In the genomic region with DNA sequence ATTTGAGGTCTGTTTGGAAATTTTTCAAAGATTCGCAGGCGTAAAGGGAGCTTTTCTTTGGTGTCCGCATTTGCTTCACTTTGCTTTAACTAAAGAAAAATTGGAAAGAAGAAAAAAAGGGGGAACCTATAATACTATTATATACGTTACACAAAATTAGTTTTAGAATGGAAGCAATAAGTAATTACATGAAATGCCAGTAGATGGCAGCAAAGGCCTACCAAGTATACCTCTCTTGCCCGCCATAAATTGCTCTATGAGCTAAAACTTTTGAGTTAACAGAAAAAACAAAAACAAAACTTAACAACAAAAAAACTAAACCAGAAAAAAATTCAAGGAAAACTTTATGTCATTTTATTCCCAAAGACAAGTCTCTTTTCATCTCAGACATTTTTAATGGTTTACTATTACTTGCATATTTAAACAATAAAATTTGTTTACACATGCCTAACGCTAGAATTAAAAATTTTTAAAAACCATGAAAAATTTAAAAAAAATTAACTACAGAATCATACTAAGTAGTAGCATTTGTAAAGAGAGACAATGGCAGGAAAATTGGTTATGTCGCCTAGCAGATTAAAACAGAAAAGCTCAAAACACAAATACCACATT, we compare ENCODE assay signal across 8 cellular contexts.
DNase-seq lines count a peak whose midpoint lies in the region; ATAC-seq and TF ChIP-seq lines count a peak whose summit lies in the region.

No MANE protein-coding gene starts in this region.

- H4K20me1 ChIP-seq in mammary epithelial cell (ENCODE audit: insufficient read depth, low read length), result no peaks in the 10 kb centered on the region

- CTCF ChIA-PET in mammary epithelial cell (lab: Charles Lee; ENCODE audit: low non-redundant PET), result interaction anchor here (0.6 to 0.9 kb wide), 5 partner anchors 28 to 1344 kb away, joined by 3 to 7 read pairs (median 4); no protein-coding TSS in a partner anchor

- H3K36me3 ChIP-seq in mammary epithelial cell (ENCODE audit: insufficient read depth, low read length), result no peaks in the 10 kb centered on the region
- H3K36me3 ChIP-seq in lower lobe of right lung, result no peaks in the 10 kb centered on the region

- intact Hi-C loops in mammary epithelial cell (cut with micrococcal nuclease) (loop anchor here (1.0 to 2.0 kb wide), 4 partner anchors 153 to 1412 kb away; no protein-coding TSS in a partner anchor), lower lobe of right lung (cut with DNase I) (no loop called here)
- intact Hi-C loops in activated T-helper 2 cell treated with anti-CD3 and anti-CD28 coated beads, Interferon-gamma antibody, Interleukin-2, Interleukin-4, amounts not matched to agents 10 μg/mL and 5 μg/mL and 100 μg/mL, durations not matched to agents 14 hours and 24 hours and 36 hours (cut with micrococcal nuclease), result loop anchor here (2.0 to 5.0 kb wide), 3 partner anchors 370 to 1412 kb away; no protein-coding TSS in a partner anchor

- H3K79me2 ChIP-seq in mammary epithelial cell (ENCODE audit: insufficient read depth, low read length), result no peaks in the 10 kb centered on the region

- H3K27ac ChIP-seq in mammary epithelial cell (ENCODE audit: insufficient read depth, low read depth, low read length), result no peak overlapping the region
- no peak overlapping the region for H3K27ac ChIP-seq in lower lobe of right lung

- in situ Hi-C loops in mammary epithelial cell (cut with MboI; ENCODE audit: low sequenced_read_pairs in 2 of 2), result loop anchor here (5.0 to 25.0 kb wide), 4 partner anchors 327 to 617 kb away; no protein-coding TSS in a partner anchor

- H3K4me1 Mint-ChIP-seq in activated T-helper 2 cell treated with anti-CD3 and anti-CD28 coated beads, Interferon-gamma antibody, Interleukin-2, Interleukin-4, amounts not matched to agents 10 μg/mL and 5 μg/mL and 100 μg/mL, durations not matched to agents 14 hours and 24 hours and 36 hours (ENCODE audit: low read depth), result no peaks in the 10 kb centered on the region

- no peak overlapping the region for H3K9ac ChIP-seq in mammary epithelial cell (ENCODE audit: insufficient read depth, low read length)

- BruUV-seq in mammary epithelial cell (replicated peaks; lab: Mats Ljungman, UMichigan), result no TSS peak

- dilution Hi-C loops in mammary epithelial cell (cut with HindIII; ENCODE audit: low sequenced_read_pairs), result no loop called here

- TF ChIP-seq CTCF in mammary epithelial cell (conservative IDR thresholded peaks at IDR 0.05 in 1 of 2, IDR thresholded peaks at IDR 0.05 in 1 of 2; ENCODE audit: extremely low read depth in 1 of 2, insufficient read depth in 1 of 2, low read depth in 1 of 2, low read length in 2 of 2), result peak; percentile 51 to 63
- peak; percentile 66 for TF ChIP-seq CTCF in lower lobe of right lung (IDR thresholded peaks at IDR 0.05)

- H3K4me1 ChIP-seq in mammary epithelial cell (ENCODE audit: insufficient read depth, low read length) (no peaks in the 10 kb centered on the region), lower lobe of right lung (no peaks in the 10 kb centered on the region)

- H3K9me3 Mint-ChIP-seq in activated T-helper 2 cell treated with anti-CD3 and anti-CD28 coated beads, Interferon-gamma antibody, Interleukin-2, Interleukin-4, amounts not matched to agents 10 μg/mL and 5 μg/mL and 100 μg/mL, durations not matched to agents 14 hours and 24 hours and 36 hours, result no peaks in the 10 kb centered on the region

- H3K27ac Mint-ChIP-seq in activated T-helper 2 cell treated with anti-CD3 and anti-CD28 coated beads, Interferon-gamma antibody, Interleukin-2, Interleukin-4, amounts not matched to agents 10 μg/mL and 5 μg/mL and 100 μg/mL, durations not matched to agents 14 hours and 24 hours and 36 hours, result no peak overlapping the region

- peaks cover 5% of the 10 kb centered on the region for H3K27me3 Mint-ChIP-seq in activated T-helper 2 cell treated with anti-CD3 and anti-CD28 coated beads, Interferon-gamma antibody, Interleukin-2, Interleukin-4, amounts not matched to agents 10 μg/mL and 5 μg/mL and 100 μg/mL, durations not matched to agents 14 hours and 24 hours and 36 hours (ENCODE audit: low read depth)

- H3K27me3 ChIP-seq in mammary epithelial cell (ENCODE audit: insufficient read depth, low read length), result no peaks in the 10 kb centered on the region
- H3K27me3 ChIP-seq in lower lobe of right lung (ENCODE audit: low read depth), result peaks cover 35% of the 10 kb centered on the region

- H3K9me3 ChIP-seq in mammary epithelial cell (replicated peaks; ENCODE audit: insufficient read depth, low read length) (no peaks in the 10 kb centered on the region), lower lobe of right lung (no peaks in the 10 kb centered on the region)

- H3K4me2 ChIP-seq in mammary epithelial cell (ENCODE audit: insufficient read depth, low read depth, low read length), result no peak overlapping the region

- WGBS in mammary epithelial cell (ENCODE audit: low coverage, missing lambda C conversion rate), result 30% methylated on average over 7 of the region's 7 CpGs

- DNase-seq in DMS153 (lab: John Stamatoyannopoulos, UW) (peak; percentile 20), NCI-H774 (lab: John Stamatoyannopoulos, UW) (peak; percentile 51), mammary epithelial cell (peak; percentile 30), lower lobe of right lung (no peak)
- no peak for DNase-seq in activated T-helper 2 cell treated with anti-CD3 and anti-CD28 coated beads, Interferon-gamma antibody, Interleukin-2, Interleukin-4, amounts not matched to agents 10 μg/mL and 5 μg/mL and 100 μg/mL, durations not matched to agents 14 hours and 24 hours and 36 hours (ENCODE audit: low spot score)

- no peak overlapping the region for H2AFZ ChIP-seq in mammary epithelial cell (ENCODE audit: low read depth, low read length)

- H3K36me3 Mint-ChIP-seq in activated T-helper 2 cell treated with anti-CD3 and anti-CD28 coated beads, Interferon-gamma antibody, Interleukin-2, Interleukin-4, amounts not matched to agents 10 μg/mL and 5 μg/mL and 100 μg/mL, durations not matched to agents 14 hours and 24 hours and 36 hours (ENCODE audit: low read depth), result no peaks in the 10 kb centered on the region

- H3K4me3 Mint-ChIP-seq in activated T-helper 2 cell treated with anti-CD3 and anti-CD28 coated beads, Interferon-gamma antibody, Interleukin-2, Interleukin-4, amounts not matched to agents 10 μg/mL and 5 μg/mL and 100 μg/mL, durations not matched to agents 14 hours and 24 hours and 36 hours (ENCODE audit: low read depth), result no peak overlapping the region

- no peak overlapping the region for H3K4me3 ChIP-seq in mammary epithelial cell (replicated peaks in 1 of 3; ENCODE audit: insufficient read depth in 1 of 3, low read depth in 2 of 3, low read length in 3 of 3)
- H3K4me3 ChIP-seq in lower lobe of right lung, result no peak overlapping the region

- ATAC-seq in GM18870 (IDR thresholded peaks at IDR 0.05; ENCODE audit: unreplicated experiment) (peak; percentile 91), HG03342 (IDR thresholded peaks at IDR 0.05; ENCODE audit: unreplicated experiment) (peak; percentile 80), lower lobe of right lung (peak in 1 of 2 donors; percentile 65), GM21423 (IDR thresholded peaks at IDR 0.05; ENCODE audit: unreplicated experiment) (no peak)

Comparison
In these comparisons a context has a peak if more than half of its experiments do, and no peak if none do; other contexts are left out.
1. DNase-seq: peak in DMS153 (single experiment), NCI-H774 (single experiment) and mammary epithelial cell (single experiment); none in lower lobe of right lung (single experiment) and activated T-helper 2 cell treated with anti-CD3 and anti-CD28 coated beads, Interferon-gamma antibody, Interleukin-2, Interleukin-4, amounts not matched to agents 10 μg/mL and 5 μg/mL and 100 μg/mL, durations not matched to agents 14 hours and 24 hours and 36 hours (single experiment).